ENCODE assay signal across 1 cellular context in genomic region chr2:172102858-172103359, GRCh38.
A peak's percentile ranks its signal among the peaks of the same experiment; 100 is the strongest.
TF ChIP-seq lines count a peak whose summit lies in the region.

Gene DLX2 (minus strand): TSS chr2:172102900. CDS start chr2:172102538, 362 bp downstream.

TF ChIP-seq in HepG2, 621 proteins besides CTCF, POLR2A, EP300 and RAD21 (continued from another document and continues in another):
- TF ChIP-seq MAZ (IDR thresholded peaks at IDR 0.05; ENCODE audit: borderline replicate concordance, low read depth, low read length) (no peak), MAZ (CRISPR knock-in tag; IDR thresholded peaks at IDR 0.05; ENCODE audit: low read depth) (peak; percentile 86), SMAD9 (CRISPR knock-in tag; IDR thresholded peaks at IDR 0.05) (peak; percentile 89; the same call in 1 of the 2 replicates), ARHGAP35 (CRISPR knock-in tag; IDR thresholded peaks at IDR 0.05; ENCODE audit: borderline replicate concordance) (peak; percentile 97), MIXL1 (CRISPR knock-in tag; IDR thresholded peaks at IDR 0.05) (peak; percentile 33; the same call in 1 of the 2 replicates), ZNF709 (CRISPR knock-in tag; IDR thresholded peaks at IDR 0.05) (peak; percentile 93), ZNF747 (CRISPR knock-in tag; IDR thresholded peaks at IDR 0.05; ENCODE audit: borderline replicate concordance) (peak; percentile 55; the same call in 1 of the 2 replicates), ZNF484 (CRISPR knock-in tag; IDR thresholded peaks at IDR 0.05; ENCODE audit: borderline replicate concordance, low read depth) (0 out of 2 replicates have a peak, but pooled peaks have one; percentile 44), MTF1 (CRISPR knock-in tag; IDR thresholded peaks at IDR 0.05) (peak; percentile 94), CENPT (CRISPR knock-in tag; IDR thresholded peaks at IDR 0.05; ENCODE audit: low read depth) (peak; percentile 81; the same call in 1 of the 2 replicates), GMEB1 (CRISPR knock-in tag; IDR thresholded peaks at IDR 0.05; ENCODE audit: borderline replicate concordance) (no peak), NFKBIZ (CRISPR knock-in tag; IDR thresholded peaks at IDR 0.05) (peak; percentile 88; the same call in 1 of the 2 replicates), MED8 (CRISPR knock-in tag; IDR thresholded peaks at IDR 0.05; ENCODE audit: insufficient replicate concordance) (no peak), ZNF34 (CRISPR knock-in tag; IDR thresholded peaks at IDR 0.05; ENCODE audit: borderline replicate concordance) (no peak), ZEB1 (IDR thresholded peaks at IDR 0.05; ENCODE audit: insufficient replicate concordance, low read depth) (no peak), ZNF616 (CRISPR knock-in tag; IDR thresholded peaks at IDR 0.05; ENCODE audit: low read depth) (peak; percentile 78; the same call in 1 of the 2 replicates), ZNF331 (CRISPR knock-in tag; IDR thresholded peaks at IDR 0.05) (peak; percentile 69; the same call in 1 of the 2 replicates), KDM2A (CRISPR knock-in tag; IDR thresholded peaks at IDR 0.05; ENCODE audit: borderline replicate concordance, low read depth) (peak; percentile 83), ZNF576 (CRISPR knock-in tag; IDR thresholded peaks at IDR 0.05) (peak; percentile 80; the same call in 1 of the 2 replicates), GPN1 (CRISPR knock-in tag; IDR thresholded peaks at IDR 0.05; ENCODE audit: borderline replicate concordance) (0 out of 2 replicates have a peak, but pooled peaks have one; percentile 32), ZBTB14 (CRISPR knock-in tag; IDR thresholded peaks at IDR 0.05) (peak; percentile 65), TEF (CRISPR knock-in tag; IDR thresholded peaks at IDR 0.05) (peak; percentile 76; the same call in 1 of the 2 replicates), ZNF841 (CRISPR knock-in tag; IDR thresholded peaks at IDR 0.05; ENCODE audit: borderline replicate concordance) (no peak; the same call in 1 of the 2 replicates), ZNF530 (CRISPR knock-in tag; IDR thresholded peaks at IDR 0.05; ENCODE audit: low read depth) (peak; percentile 79; the same call in 1 of the 2 replicates), ZNF782 (CRISPR knock-in tag; IDR thresholded peaks at IDR 0.05; ENCODE audit: borderline replicate concordance) (peak; percentile 47; the same call in 1 of the 2 replicates), SYNCRIP (IDR thresholded peaks at IDR 0.05; ENCODE audit: insufficient read depth, low read depth, low read length) (no peak), TERF1 (CRISPR knock-in tag; IDR thresholded peaks at IDR 0.05) (0 out of 2 replicates have a peak, but pooled peaks have one; percentile 25), HOMEZ (CRISPR knock-in tag; IDR thresholded peaks at IDR 0.05; ENCODE audit: low read depth) (peak; percentile 38; the same call in 1 of the 2 replicates), ZNF770 (CRISPR knock-in tag; IDR thresholded peaks at IDR 0.05) (peak; percentile 70), ZBED4 (CRISPR knock-in tag; IDR thresholded peaks at IDR 0.05; ENCODE audit: borderline replicate concordance) (peak; percentile 59; the same call in 1 of the 2 replicates), NCOR1 (IDR thresholded peaks at IDR 0.05; ENCODE audit: borderline replicate concordance, low read length) (no peak; the same call in 1 of the 2 replicates), SIX1 (CRISPR knock-in tag; IDR thresholded peaks at IDR 0.05; ENCODE audit: borderline replicate concordance) (no peak), CREB3 (CRISPR knock-in tag; IDR thresholded peaks at IDR 0.05) (peak; percentile 98), ZNF839 (CRISPR knock-in tag; IDR thresholded peaks at IDR 0.05; ENCODE audit: borderline replicate concordance) (0 out of 2 replicates have a peak, but pooled peaks have one; percentile 60), NBN (conservative IDR thresholded peaks at IDR 0.05) (no peak), TP53 (CRISPR knock-in tag; conservative IDR thresholded peaks at IDR 0.05) (peak; percentile 81), ZFAT (CRISPR knock-in tag; conservative IDR thresholded peaks at IDR 0.05) (peak; percentile 70; the same call in 1 of the 2 replicates), XBP1 (CRISPR knock-in tag; IDR thresholded peaks at IDR 0.05) (0 out of 2 replicates have a peak, but pooled peaks have one; percentile 73), BATF2 (CRISPR knock-in tag; IDR thresholded peaks at IDR 0.05) (peak; percentile 73; the same call in 1 of the 2 replicates), MZF1 (CRISPR knock-in tag; IDR thresholded peaks at IDR 0.05; ENCODE audit: borderline replicate concordance) (no peak), KLF12 (CRISPR knock-in tag; IDR thresholded peaks at IDR 0.05; ENCODE audit: borderline replicate concordance) (peak; percentile 94; the same call in 1 of the 2 replicates), BCL6 (CRISPR knock-in tag; IDR thresholded peaks at IDR 0.05) (peak; percentile 57), RARG (CRISPR knock-in tag; IDR thresholded peaks at IDR 0.05; ENCODE audit: low read depth) (no peak), PREB (CRISPR knock-in tag; IDR thresholded peaks at IDR 0.05) (peak; percentile 92; the same call in 1 of the 2 replicates), PBX2 (CRISPR knock-in tag; IDR thresholded peaks at IDR 0.05) (peak; percentile 35; the same call in 1 of the 2 replicates)
